Comparison of ENCODE assay signal across 1 cellular context in genomic region chr5:79229357-79230174, GRCh38.
TF ChIP-seq lines count a peak whose summit lies in the region.

No MANE protein-coding gene starts in this region.

TF ChIP-seq in GM23338, 12 proteins besides CTCF, POLR2A, EP300 and RAD21 (continued from another document):
- no peak for TF ChIP-seq ZNF462 (CRISPR knock-in tag; IDR thresholded peaks at IDR 0.05)
